ENCODE assay signal across 18 cellular contexts in genomic region chr9:14640294-14640693, GRCh38. TPM values are rescaled to one million over a fixed set of nuclear protein-coding genes. Genes with fewer than 3 reads are reported as not detected.
A peak's percentile ranks its signal among the peaks of the same experiment; 100 is the strongest.
DNase-seq lines count a peak whose midpoint lies in the region; ATAC-seq, FAIRE-seq and TF ChIP-seq lines count a peak whose summit lies in the region.
"Had no signal": no experiment of that assay in that cellular context is flagged by ENCODE, and none has a peak within 500 bp of the region (broad histone marks: within the 10 kb centered on the region; RNA-seq: fewer than 3 reads in every experiment).

No MANE protein-coding gene starts in this region.

- no peaks in the 10 kb centered on the region for H3K36me3 ChIP-seq in smooth muscle cell (ENCODE audit: low read depth)
- H3K36me3 ChIP-seq: BLaER1 had no signal

- TF ChIP-seq CTCF in A549 (IDR thresholded peaks at IDR 0.05) (no peak), smooth muscle cell (IDR thresholded peaks at IDR 0.05; ENCODE audit: borderline replicate concordance, insufficient read depth, poor library complexity, severe bottlenecking) (no peak)
- no peak for TF ChIP-seq CTCF in CD4-positive, alpha-beta T cell (IDR thresholded peaks at IDR 0.05)

- no peaks in the 10 kb centered on the region for H3K27me3 ChIP-seq in smooth muscle cell (ENCODE audit: low read depth)
- no peaks in the 10 kb centered on the region for H3K27me3 ChIP-seq in CD4-positive, alpha-beta T cell (ENCODE audit: control insufficient read depth, insufficient read depth, low read length)
- H3K27me3 ChIP-seq: BLaER1 had no signal

- H3K9me3 ChIP-seq in A549 (no peaks in the 10 kb centered on the region), smooth muscle cell (replicated peaks; ENCODE audit: low read depth) (no peaks in the 10 kb centered on the region), T-helper 17 cell (ENCODE audit: control insufficient read depth, low read length, poor library complexity, severe bottlenecking) (no peaks in the 10 kb centered on the region)
- no peaks in the 10 kb centered on the region for H3K9me3 ChIP-seq in CD4-positive, alpha-beta T cell (ENCODE audit: control insufficient read depth, low read length)
- H3K9me3 ChIP-seq: BLaER1 had no signal

- H3K27ac Mint-ChIP-seq in memory B cell (peak overlapping the region; percentile 51), T-helper 17 cell (no peak overlapping the region)
- H3K27ac Mint-ChIP-seq in CD4-positive, alpha-beta T cell = no peak overlapping the region
- H3K27ac Mint-ChIP-seq: CD14-positive monocyte; CD8-positive, alpha-beta T cell had no signal

- POLR2A ChIA-PET in A549 (lab: Yijun Ruan, JAX) = no interaction called here
- POLR2A ChIA-PET in CD4-positive, alpha-beta T cell (lab: Charles Lee) = no interaction called here

- H4K20me1 ChIP-seq in smooth muscle cell (ENCODE audit: low read depth) = no peaks in the 10 kb centered on the region
- H4K20me1 ChIP-seq: BLaER1 had no signal

- H3K79me2 ChIP-seq in smooth muscle cell (ENCODE audit: low read depth) = no peaks in the 10 kb centered on the region

- H3K4me3 Mint-ChIP-seq in memory B cell (no peak overlapping the region), T-helper 17 cell (no peak overlapping the region)
- H3K4me3 Mint-ChIP-seq in CD4-positive, alpha-beta T cell = no peak overlapping the region
- H3K4me3 Mint-ChIP-seq: CD14-positive monocyte; CD8-positive, alpha-beta T cell had no signal

- H3K27me3 Mint-ChIP-seq in memory B cell (no peaks in the 10 kb centered on the region), T-helper 17 cell (no peaks in the 10 kb centered on the region)
- H3K27me3 Mint-ChIP-seq in CD4-positive, alpha-beta T cell = no peaks in the 10 kb centered on the region

- H3K9me3 Mint-ChIP-seq in memory B cell = no peaks in the 10 kb centered on the region
- no peaks in the 10 kb centered on the region for H3K9me3 Mint-ChIP-seq in CD4-positive, alpha-beta T cell
- H3K9me3 Mint-ChIP-seq: CD8-positive, alpha-beta T cell had no signal

- CTCF ChIA-PET in A549 (lab: Yijun Ruan, JAX) = interaction anchor here (0.7 to 1.4 kb wide), 2 partner anchors 13 to 23 kb away, joined by 3 to 4 read pairs; no protein-coding TSS in a partner anchor
- CTCF ChIA-PET in CD4-positive, alpha-beta T cell (lab: Charles Lee) = no interaction called here

- H3K27ac ChIP-seq in A549 = peak overlapping the region in 1 of 2 experiments; percentile 44; a peak in 2 of 6 replicates
- H3K27ac ChIP-seq in smooth muscle cell (ENCODE audit: low read depth) = peak overlapping the region; percentile 14
- H3K27ac ChIP-seq in CD4-positive, alpha-beta T cell (ENCODE audit: low read depth, low read length) = no peak overlapping the region
- H3K27ac ChIP-seq: 22Rv1, BLaER1 had no signal

- TF ChIP-seq EP300 in A549 (IDR thresholded peaks at IDR 0.05) = no peak

- H3K36me3 Mint-ChIP-seq in memory B cell (peaks cover 17% of the 10 kb centered on the region), T-helper 17 cell (ENCODE audit: low read depth) (peaks cover 4% of the 10 kb centered on the region)
- H3K36me3 Mint-ChIP-seq in CD4-positive, alpha-beta T cell (ENCODE audit: low read depth) = peaks cover 16% of the 10 kb centered on the region

- H3F3A ChIP-seq in smooth muscle cell (ENCODE audit: low read depth) = no peaks in the 10 kb centered on the region

- peak overlapping the region; percentile 67 for H3K4me2 ChIP-seq in A549
- no peak overlapping the region for H3K4me2 ChIP-seq in smooth muscle cell
- H3K4me2 ChIP-seq: BLaER1 had no signal

- TF ChIP-seq POLR2A in A549 (IDR thresholded peaks at IDR 0.05; ENCODE audit: low read length) = no peak

- ATAC-seq in A549 (peak; percentile 60 to 64; a peak in 4 of 6 replicates), memory B cell (ENCODE audit: low read depth) (no peak), T-helper 17 cell (no peak)
- no peak for ATAC-seq in CD4-positive, alpha-beta T cell (ENCODE audit: poor library complexity)
- ATAC-seq: CD8-positive, alpha-beta T cell; HCT116; HepG2 had no signal

- peaks cover 14% of the 10 kb centered on the region for H3K4me1 Mint-ChIP-seq in memory B cell
- H3K4me1 Mint-ChIP-seq in T-helper 17 cell = peaks cover 5% of the 10 kb centered on the region
- no peaks in the 10 kb centered on the region for H3K4me1 Mint-ChIP-seq in CD4-positive, alpha-beta T cell (ENCODE audit: low read depth)
- H3K4me1 Mint-ChIP-seq: CD14-positive monocyte had no signal

- WGBS in A549 (ENCODE audit: missing lambda C conversion rate) = 36% methylated on average over 2 of the region's 2 CpGs
- WGBS in smooth muscle cell (ENCODE audit: low lambda C conversion rate) = 90% methylated on average over 2 of the region's 2 CpGs

- FAIRE-seq in A549 (lab: Jason Lieb, UNC) (peak; percentile 23), RCC 7860 (lab: Jason Lieb, UNC) (peak; percentile 28)
- FAIRE-seq: HepG2 had no signal

- H2AFZ ChIP-seq in smooth muscle cell (ENCODE audit: low read depth) = no peak overlapping the region

- DNase-seq in A549 (ENCODE audit: low read depth in 1 of 2, low spot score in 1 of 2) (peak in 1 of 2 experiments; percentile 22), RCC 7860 (ENCODE audit: low spot score) (no peak), memory B cell (ENCODE audit: low spot score in 2 of 2) (no peak), smooth muscle cell (lab: John Stamatoyannopoulos, UW; ENCODE audit: unreplicated experiment) (no peak), NCI-H1436 treated with DMSO at 0.1 percent for 48 hours (lab: John Stamatoyannopoulos, UW) (no peak), T-helper 17 cell (no peak)
- DNase-seq in CD4-positive, alpha-beta T cell = no peak
- DNase-seq: Calu3; CD8-positive, alpha-beta T cell; DMS79 treated with DMSO at 0.1 percent for 48 hours; GF-D8; GOT3; H7 had no signal

- H3K4me3 ChIP-seq in A549 = no peak overlapping the region
- H3K4me3 ChIP-seq in smooth muscle cell = no peak overlapping the region
- H3K4me3 ChIP-seq: BLaER1 had no signal

- no peak for TF ChIP-seq RAD21 in A549 (conservative IDR thresholded peaks at IDR 0.05 in 1 of 2, IDR thresholded peaks at IDR 0.05 in 1 of 2)

- H3K4me1 ChIP-seq in A549 (peaks cover 22% of the 10 kb centered on the region), smooth muscle cell (ENCODE audit: low read depth) (no peaks in the 10 kb centered on the region)
- H3K4me1 ChIP-seq: BLaER1 had no signal

- H3K9ac ChIP-seq in smooth muscle cell (ENCODE audit: low read depth) = no peak overlapping the region
- H3K9ac ChIP-seq: BLaER1 had no signal

- intact Hi-C loops in CD4-positive, alpha-beta T cell (cut with DNase I, micrococcal nuclease) = no loop called here

TF ChIP-seq in A549, 52 proteins besides CTCF, POLR2A, EP300 and RAD21:
- TF ChIP-seq JUNB (IDR thresholded peaks at IDR 0.05) = 0 out of 2 replicates have a peak, but pooled peaks have one; percentile 22
- no peak for TF ChIP-seq FOSL2 (IDR thresholded peaks at IDR 0.05)
- TF ChIP-seq FOSL2 (CRISPR knock-in tag; IDR thresholded peaks at IDR 0.05) = peak; percentile 48; the same call in 1 of the 2 replicates
- TF ChIP-seq TP53 (CRISPR knock-in tag; IDR thresholded peaks at IDR 0.05) = no peak

RNA-seq across cellular contexts. Expression of gene ZDHHC21, which starts 52.9 kb away (rescaled TPM):
- 7.5 and 9.1 TPM in 2 replicates for polyA plus RNA-seq in A549 (2011; rRNA removed)
- 1.1 and 1.2 TPM in 2 replicates for polyA plus RNA-seq in A549 (2012; cell fraction: cytosol; rRNA removed)
- polyA plus RNA-seq in A549 (2012; cell fraction: nucleus; rRNA removed) = 1.1 and 2.0 TPM in 2 replicates
- 3.7 to 4.3 TPM (median 4.2 TPM) in 3 replicates for polyA plus RNA-seq in A549 (2017; fragmentation: RNase III; extraction: RNeasy Plus Mini Kit Qiagen cat#74134 plus additional on column Dnase treatment)
- polyA minus RNA-seq in A549 (2011; rRNA and poly(A)+ RNA removed) = 5.1 and 5.7 TPM in 2 replicates
- total RNA-seq in smooth muscle cell = 8.9 and 9.0 TPM in 2 replicates
- 1.3 TPM in 2 replicates for polyA plus RNA-seq in smooth muscle cell
- 1 to 10 TPM; 6.5 to 7.0 TPM for total RNA-seq in T-helper 17 cell
- 1 to 10 TPM; 2.7 to 4.1 TPM for total RNA-seq in CD4-positive, alpha-beta T cell

Comparison
In these comparisons a context has a peak if more than half of its experiments do, and no peak if none do; other contexts are left out.
1. ATAC-seq: peak in A549 (2 of 2); none in memory B cell (single experiment), T-helper 17 cell (single experiment) and CD4-positive, alpha-beta T cell (single experiment).